Comparison of ENCODE assay signal across 24 cellular contexts in the genomic region with DNA sequence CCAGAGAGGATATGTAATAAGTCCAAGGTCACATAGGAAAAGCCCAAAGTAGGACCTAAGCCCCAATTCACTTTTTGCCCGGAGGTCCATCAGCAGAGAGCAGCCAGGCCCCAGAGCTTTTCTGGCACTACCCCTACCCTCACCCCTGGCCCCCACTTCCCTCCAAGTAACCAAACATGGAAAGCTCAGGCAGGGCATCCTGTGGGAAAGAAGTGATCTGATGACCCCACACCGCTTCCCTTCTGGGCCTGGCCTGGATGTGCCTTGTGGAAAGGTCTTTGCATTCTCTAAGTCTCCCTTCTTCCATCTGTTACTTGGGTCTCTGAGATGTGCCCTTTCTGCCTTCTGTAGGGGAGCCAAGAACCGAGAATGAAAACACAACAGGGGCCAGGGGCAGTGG.
"Had no signal": no experiment of that assay in that cellular context is flagged by ENCODE, and none has a peak within 500 bp of the region (broad histone marks: within the 10 kb centered on the region; RNA-seq: fewer than 3 reads in every experiment).

No MANE protein-coding gene starts in this region.

- H3K27ac Mint-ChIP-seq: dendritic cell treated with granulocyte-macrophage colony-stimulating factor and Interleukin-4, amounts not matched to agents 40 ng/mL and 50 ng/mL, for 4 days; mesothelial cell of epicardium had no signal

- H3K9me3 ChIP-seq: colonic mucosa, esophagus squamous epithelium, gastrocnemius medialis, heart right ventricle, left lung, lower lobe of right lung, mucosa of descending colon had no signal

- H3K36me3 Mint-ChIP-seq: mesothelial cell of epicardium had no signal

- H3K27ac ChIP-seq: colonic mucosa, epithelial cell of prostate, esophagus squamous epithelium, gastrocnemius medialis, heart right ventricle, left lung, lower lobe of right lung had no signal

- H3K4me3 Mint-ChIP-seq: dendritic cell treated with granulocyte-macrophage colony-stimulating factor and Interleukin-4, amounts not matched to agents 40 ng/mL and 50 ng/mL, for 4 days; mesothelial cell of epicardium had no signal

- DNase-seq: cerebellar nuclear complex; colonic mucosa; cortex of kidney; effector memory CD4-positive, alpha-beta T cell; erythroblast; esophagus squamous epithelium; foreskin fibroblast; foreskin melanocyte; gastrocnemius medialis; glutamatergic neuron; heart right ventricle; hippocampal formation; kidney; kidney glomerular epithelial cell; left colon; left lung; left ventricle myocardium superior; lower lobe of right lung; mesenchymal stem cell; mucosa of descending colon had no signal

- H3K27me3 ChIP-seq: colonic mucosa, gastrocnemius medialis had no signal

- H3K9me3 Mint-ChIP-seq: dendritic cell treated with granulocyte-macrophage colony-stimulating factor and Interleukin-4, amounts not matched to agents 40 ng/mL and 50 ng/mL, for 4 days; mesothelial cell of epicardium had no signal

- H3K4me1 Mint-ChIP-seq: mesothelial cell of epicardium had no signal

- H3K4me1 ChIP-seq: colonic mucosa, esophagus squamous epithelium, gastrocnemius medialis, heart right ventricle, left lung, lower lobe of right lung had no signal

- ATAC-seq: esophagus mucosa, gastrocnemius medialis, heart right ventricle, left colon, left lung, left ventricle myocardium superior, lower lobe of right lung, mucosa of descending colon had no signal

- H3K4me3 ChIP-seq: colonic mucosa, esophagus squamous epithelium, gastrocnemius medialis, heart right ventricle, left lung, lower lobe of right lung, mucosa of descending colon had no signal

- H3K36me3 ChIP-seq: colonic mucosa, esophagus squamous epithelium, gastrocnemius medialis, heart right ventricle, left lung, lower lobe of right lung had no signal
